Comparison of ENCODE assay signal across 27 cellular contexts in genomic region chr1:158328424-158328823, GRCh38. TPM values are rescaled to one million over a fixed set of nuclear protein-coding genes. Genes with fewer than 3 reads are reported as not detected.
"Had no signal": no experiment of that assay in that cellular context is flagged by ENCODE, and none has a peak within 500 bp of the region (broad histone marks: within the 10 kb centered on the region; RNA-seq: fewer than 3 reads in every experiment).

No MANE protein-coding gene starts in this region.

- H3K36me3 ChIP-seq: esophagus squamous epithelium, gastroesophageal sphincter, left ventricle myocardium inferior, lower lobe of right lung, neural progenitor cell, ovary, right atrium auricular region, sigmoid colon, stomach, thoracic aorta had no signal

- H3K9me3 Mint-ChIP-seq: mesothelial cell of epicardium; natural killer cell treated with Interleukin-12 subunit alpha and Interleukin-12 subunit beta and Interleukin-15 and Interleukin-18, amount 100 ng/mL, for 72 hours; neural progenitor cell had no signal

- H3K4me1 ChIP-seq: esophagus squamous epithelium, gastroesophageal sphincter, left ventricle myocardium inferior, lower lobe of right lung, neural progenitor cell, right atrium auricular region, sigmoid colon, stomach had no signal

- DNase-seq: esophagus squamous epithelium; foreskin fibroblast; glutamatergic neuron; kidney; left cardiac atrium; left ventricle myocardium inferior; lower lobe of right lung; nucleus accumbens; ovary; sigmoid colon; stimulated activated CD4-positive, alpha-beta T cell treated with anti-CD3 and anti-CD28 coated beads, Interleukin-2, amount 100 ng/mL, for 24 hours; stimulated activated CD4-positive, alpha-beta T cell treated with anti-CD3 and anti-CD28 coated beads, Interleukin-4, amount 100 ng/mL, for 4 hours; stimulated activated naive CD4-positive, alpha-beta T cell; stomach; substantia nigra; trophoblast cell had no signal

- H3K27me3 Mint-ChIP-seq: dendritic cell treated with granulocyte-macrophage colony-stimulating factor and Interleukin-4, amounts not matched to agents 40 ng/mL and 50 ng/mL, for 4 days; memory B cell had no signal

- H3K4me1 Mint-ChIP-seq: mesothelial cell of epicardium, neural progenitor cell had no signal

- H3K36me3 Mint-ChIP-seq: memory B cell, mesothelial cell of epicardium, neural progenitor cell had no signal

- H3K27me3 ChIP-seq: esophagus squamous epithelium, gastroesophageal sphincter, neural progenitor cell, ovary, right atrium auricular region, sigmoid colon, stomach had no signal

- H3K27ac ChIP-seq: esophagus squamous epithelium, gastroesophageal sphincter, left ventricle myocardium inferior, lower lobe of right lung, neural progenitor cell, ovary, right atrium auricular region, sigmoid colon, stomach, thoracic aorta had no signal

- H3K27ac Mint-ChIP-seq: dendritic cell treated with granulocyte-macrophage colony-stimulating factor and Interleukin-4, amounts not matched to agents 40 ng/mL and 50 ng/mL, for 4 days; memory B cell; mesothelial cell of epicardium; natural killer cell treated with Interleukin-12 subunit alpha and Interleukin-12 subunit beta and Interleukin-15 and Interleukin-18, amount 100 ng/mL, for 72 hours; neural progenitor cell had no signal

- H3K9me3 ChIP-seq: left ventricle myocardium inferior, lower lobe of right lung, ovary, sigmoid colon, thoracic aorta had no signal

- ATAC-seq: gastroesophageal sphincter; left cardiac atrium; lower lobe of right lung; natural killer cell treated with Interleukin-12 subunit alpha and Interleukin-12 subunit beta and Interleukin-15 and Interleukin-18, amount 100 ng/mL, for 72 hours had no signal

- H3K4me3 Mint-ChIP-seq: memory B cell; mesothelial cell of epicardium; natural killer cell treated with Interleukin-12 subunit alpha and Interleukin-12 subunit beta and Interleukin-15 and Interleukin-18, amount 100 ng/mL, for 72 hours; neural progenitor cell had no signal

- H3K4me3 ChIP-seq: esophagus squamous epithelium, gastroesophageal sphincter, left ventricle myocardium inferior, lower lobe of right lung, neural progenitor cell, ovary, right atrium auricular region, sigmoid colon, skin epidermis, stomach, thoracic aorta had no signal

RNA-seq across cellular contexts. Expression of gene CD1B, which starts 2.9 kb away (rescaled TPM):
- total RNA-seq: epithelial cell of proximal tubule; esophagus squamous epithelium; gastroesophageal sphincter; left cardiac atrium; left ventricle myocardium inferior; lower lobe of right lung; mesothelial cell of epicardium; natural killer cell treated with Interleukin-12 subunit alpha and Interleukin-12 subunit beta and Interleukin-15 and Interleukin-18, amount 100 ng/mL, for 72 hours; ovary; posterior vena cava; right atrium auricular region; sigmoid colon; thoracic aorta had no signal
- polyA plus RNA-seq: stomach had no signal

RNA-seq across cellular contexts. Expression of gene CD1E, which starts 25.3 kb away (rescaled TPM):
- total RNA-seq: epithelial cell of proximal tubule; left cardiac atrium; left ventricle myocardium inferior; mesothelial cell of epicardium; natural killer cell treated with Interleukin-12 subunit alpha and Interleukin-12 subunit beta and Interleukin-15 and Interleukin-18, amount 100 ng/mL, for 72 hours; posterior vena cava; thoracic aorta had no signal

RNA-seq across cellular contexts. Expression of gene CD1C, which starts 38.7 kb away (rescaled TPM):
- total RNA-seq: epithelial cell of proximal tubule; mesothelial cell of epicardium; natural killer cell treated with Interleukin-12 subunit alpha and Interleukin-12 subunit beta and Interleukin-15 and Interleukin-18, amount 100 ng/mL, for 72 hours; thoracic aorta had no signal
